ENCODE assay signal across 1 cellular context in the genomic region with DNA sequence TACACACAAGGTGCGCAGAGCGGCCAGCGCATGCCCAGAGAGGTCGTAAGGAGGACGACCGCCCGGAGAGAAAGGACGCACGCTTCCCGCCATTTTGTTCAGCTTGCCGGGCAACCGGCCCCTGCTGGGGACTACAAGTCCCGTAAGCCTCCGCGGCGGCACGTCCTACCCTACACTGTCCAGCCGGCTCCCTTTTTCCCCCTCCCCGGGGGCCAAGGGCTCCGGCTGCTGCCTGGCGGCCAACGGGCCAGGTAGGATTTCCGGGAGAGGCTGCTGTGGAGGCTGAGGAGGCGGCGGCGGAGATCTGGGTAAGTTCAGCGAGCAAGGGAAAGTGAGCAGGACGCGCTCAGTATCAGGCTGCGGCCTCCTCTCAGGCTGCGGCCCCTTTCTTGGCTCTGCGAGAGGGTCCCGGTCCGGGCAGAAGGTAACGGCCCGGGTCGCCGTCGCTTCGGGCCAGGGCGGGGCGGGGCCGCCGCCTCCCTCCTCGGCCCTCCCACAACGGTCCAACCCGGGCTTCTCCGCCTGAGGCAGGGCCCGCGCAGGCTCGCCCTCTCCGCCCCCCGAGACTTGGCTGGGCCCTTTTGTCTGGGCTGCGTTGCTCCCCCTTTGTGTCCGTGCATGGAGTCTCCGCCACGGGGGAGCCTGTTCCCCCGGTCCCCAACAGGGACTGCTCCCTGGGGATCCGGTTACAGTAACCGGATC.
TF ChIP-seq lines count a peak whose summit lies in the region.

A gene (plus strand): TSS at position 223 of the 702 bp plus-strand sequence. CDS start 37,708 bp downstream, outside the sequence.

TF ChIP-seq in HEK293, 187 proteins besides CTCF, POLR2A, EP300 and RAD21 (continued from another document and continues in another):
- TF ChIP-seq, protein P1, sequence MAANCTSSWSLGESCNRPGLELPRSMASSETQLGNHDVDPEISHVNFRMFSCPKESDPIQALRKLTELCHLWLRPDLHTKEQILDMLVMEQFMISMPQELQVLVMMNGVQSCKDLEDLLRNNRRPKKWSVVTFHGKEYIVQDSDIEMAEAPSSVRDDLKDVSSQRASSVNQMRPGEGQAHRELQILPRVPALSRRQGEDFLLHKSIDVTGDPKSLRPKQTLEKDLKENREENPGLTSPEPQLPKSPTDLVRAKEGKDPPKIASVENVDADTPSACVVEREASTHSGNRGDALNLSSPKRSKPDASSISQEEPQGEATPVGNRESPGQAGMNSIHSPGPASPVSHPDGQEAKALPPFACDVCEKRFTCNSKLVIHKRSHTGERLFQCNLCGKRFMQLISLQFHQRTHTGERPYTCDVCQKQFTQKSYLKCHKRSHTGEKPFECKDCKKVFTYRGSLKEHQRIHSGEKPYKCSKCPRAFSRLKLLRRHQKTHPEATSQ (tag by site-specific recombination; IDR thresholded peaks at IDR 0.05): peak; percentile 78; the same call in 1 of the 2 replicates
- TF ChIP-seq, protein P2, sequence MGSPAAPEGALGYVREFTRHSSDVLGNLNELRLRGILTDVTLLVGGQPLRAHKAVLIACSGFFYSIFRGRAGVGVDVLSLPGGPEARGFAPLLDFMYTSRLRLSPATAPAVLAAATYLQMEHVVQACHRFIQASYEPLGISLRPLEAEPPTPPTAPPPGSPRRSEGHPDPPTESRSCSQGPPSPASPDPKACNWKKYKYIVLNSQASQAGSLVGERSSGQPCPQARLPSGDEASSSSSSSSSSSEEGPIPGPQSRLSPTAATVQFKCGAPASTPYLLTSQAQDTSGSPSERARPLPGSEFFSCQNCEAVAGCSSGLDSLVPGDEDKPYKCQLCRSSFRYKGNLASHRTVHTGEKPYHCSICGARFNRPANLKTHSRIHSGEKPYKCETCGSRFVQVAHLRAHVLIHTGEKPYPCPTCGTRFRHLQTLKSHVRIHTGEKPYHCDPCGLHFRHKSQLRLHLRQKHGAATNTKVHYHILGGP (tag by site-specific recombination; IDR thresholded peaks at IDR 0.05): no peak
- no peak for TF ChIP-seq ZNF157 (tag by site-specific recombination; IDR thresholded peaks at IDR 0.05)
- TF ChIP-seq TRIM28 (IDR thresholded peaks at IDR 0.05; ENCODE audit: borderline replicate concordance, low read length): peak; percentile 69; the same call in 1 of the 2 replicates
- TF ChIP-seq ZNF76 (tag by site-specific recombination; IDR thresholded peaks at IDR 0.05; ENCODE audit: borderline replicate concordance, low read depth): peak; percentile 96
- peak; percentile 82 for TF ChIP-seq ZBTB17 (tag by site-specific recombination; IDR thresholded peaks at IDR 0.05)
- 0 out of 2 replicates have a peak, but pooled peaks have one; percentile 52 for TF ChIP-seq ZNF792 (tag by site-specific recombination; IDR thresholded peaks at IDR 0.05)
- TF ChIP-seq ZBTB1 (tag by site-specific recombination; IDR thresholded peaks at IDR 0.05): peak; percentile 13; the same call in 1 of the 2 replicates
- TF ChIP-seq ZNF121 (tag by site-specific recombination; IDR thresholded peaks at IDR 0.05): peak; percentile 62; the same call in 1 of the 2 replicates
- TF ChIP-seq ZNF701 (tag by site-specific recombination; IDR thresholded peaks at IDR 0.05): no peak
- TF ChIP-seq ZNF335 (tag by site-specific recombination; conservative IDR thresholded peaks at IDR 0.05): peak; percentile 98
- peak; percentile 57; the same call in 1 of the 2 replicates for TF ChIP-seq BCL11A (tag by site-specific recombination; IDR thresholded peaks at IDR 0.05; ENCODE audit: low read depth)
- TF ChIP-seq, protein P3, sequence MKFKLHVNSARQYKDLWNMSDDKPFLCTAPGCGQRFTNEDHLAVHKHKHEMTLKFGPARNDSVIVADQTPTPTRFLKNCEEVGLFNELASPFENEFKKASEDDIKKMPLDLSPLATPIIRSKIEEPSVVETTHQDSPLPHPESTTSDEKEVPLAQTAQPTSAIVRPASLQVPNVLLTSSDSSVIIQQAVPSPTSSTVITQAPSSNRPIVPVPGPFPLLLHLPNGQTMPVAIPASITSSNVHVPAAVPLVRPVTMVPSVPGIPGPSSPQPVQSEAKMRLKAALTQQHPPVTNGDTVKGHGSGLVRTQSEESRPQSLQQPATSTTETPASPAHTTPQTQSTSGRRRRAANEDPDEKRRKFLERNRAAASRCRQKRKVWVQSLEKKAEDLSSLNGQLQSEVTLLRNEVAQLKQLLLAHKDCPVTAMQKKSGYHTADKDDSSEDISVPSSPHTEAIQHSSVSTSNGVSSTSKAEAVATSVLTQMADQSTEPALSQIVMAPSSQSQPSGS (tag by site-specific recombination; IDR thresholded peaks at IDR 0.05; ENCODE audit: low read depth): no peak
- no peak for TF ChIP-seq ZNF292 (tag by site-specific recombination; IDR thresholded peaks at IDR 0.05; ENCODE audit: borderline replicate concordance, low read depth)
- peak; percentile 74 for TF ChIP-seq SP2 (tag by site-specific recombination; IDR thresholded peaks at IDR 0.05)
- TF ChIP-seq ZNF664 (tag by site-specific recombination; IDR thresholded peaks at IDR 0.05): no peak
- 0 out of 2 replicates have a peak, but pooled peaks have one; percentile 40 for TF ChIP-seq REPIN1 (tag by site-specific recombination; IDR thresholded peaks at IDR 0.05; ENCODE audit: low read depth)
- peak; percentile 94 for TF ChIP-seq ZBTB8A (tag by site-specific recombination; IDR thresholded peaks at IDR 0.05)
- peak; percentile 43; the same call in 1 of the 2 replicates for TF ChIP-seq ZNF2 (tag by site-specific recombination; IDR thresholded peaks at IDR 0.05)
- peak; percentile 93 for TF ChIP-seq ZNF501 (tag by site-specific recombination; IDR thresholded peaks at IDR 0.05)
- TF ChIP-seq, protein P4, sequence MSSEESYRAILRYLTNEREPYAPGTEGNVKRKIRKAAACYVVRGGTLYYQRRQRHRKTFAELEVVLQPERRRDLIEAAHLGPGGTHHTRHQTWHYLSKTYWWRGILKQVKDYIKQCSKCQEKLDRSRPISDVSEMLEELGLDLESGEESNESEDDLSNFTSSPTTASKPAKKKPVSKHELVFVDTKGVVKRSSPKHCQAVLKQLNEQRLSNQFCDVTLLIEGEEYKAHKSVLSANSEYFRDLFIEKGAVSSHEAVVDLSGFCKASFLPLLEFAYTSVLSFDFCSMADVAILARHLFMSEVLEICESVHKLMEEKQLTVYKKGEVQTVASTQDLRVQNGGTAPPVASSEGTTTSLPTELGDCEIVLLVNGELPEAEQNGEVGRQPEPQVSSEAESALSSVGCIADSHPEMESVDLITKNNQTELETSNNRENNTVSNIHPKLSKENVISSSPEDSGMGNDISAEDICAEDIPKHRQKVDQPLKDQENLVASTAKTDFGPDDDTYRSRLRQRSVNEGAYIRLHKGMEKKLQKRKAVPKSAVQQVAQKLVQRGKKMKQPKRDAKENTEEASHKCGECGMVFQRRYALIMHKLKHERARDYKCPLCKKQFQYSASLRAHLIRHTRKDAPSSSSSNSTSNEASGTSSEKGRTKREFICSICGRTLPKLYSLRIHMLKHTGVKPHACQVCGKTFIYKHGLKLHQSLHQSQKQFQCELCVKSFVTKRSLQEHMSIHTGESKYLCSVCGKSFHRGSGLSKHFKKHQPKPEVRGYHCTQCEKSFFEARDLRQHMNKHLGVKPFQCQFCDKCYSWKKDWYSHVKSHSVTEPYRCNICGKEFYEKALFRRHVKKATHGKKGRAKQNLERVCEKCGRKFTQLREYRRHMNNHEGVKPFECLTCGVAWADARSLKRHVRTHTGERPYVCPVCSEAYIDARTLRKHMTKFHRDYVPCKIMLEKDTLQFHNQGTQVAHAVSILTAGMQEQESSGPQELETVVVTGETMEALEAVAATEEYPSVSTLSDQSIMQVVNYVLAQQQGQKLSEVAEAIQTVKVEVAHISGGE (tag by site-specific recombination; conservative IDR thresholded peaks at IDR 0.05; ENCODE audit: low read depth): peak; percentile 94
- peak; percentile 77 for TF ChIP-seq YY2 (tag by site-specific recombination; IDR thresholded peaks at IDR 0.05)
- TF ChIP-seq ZNF560 (tag by site-specific recombination; IDR thresholded peaks at IDR 0.05; ENCODE audit: borderline replicate concordance): no peak
- TF ChIP-seq ZNF24 (tag by site-specific recombination; IDR thresholded peaks at IDR 0.05): no peak; the same call in 1 of the 2 replicates
- no peak for TF ChIP-seq ZNF654 (tag by site-specific recombination; IDR thresholded peaks at IDR 0.05; ENCODE audit: low read depth)
- TF ChIP-seq GLI4 (tag by site-specific recombination; IDR thresholded peaks at IDR 0.05): 0 out of 2 replicates have a peak, but pooled peaks have one; percentile 26
- peak; percentile 90 for TF ChIP-seq IKZF3 (tag by site-specific recombination; IDR thresholded peaks at IDR 0.05)
- TF ChIP-seq, protein P5, sequence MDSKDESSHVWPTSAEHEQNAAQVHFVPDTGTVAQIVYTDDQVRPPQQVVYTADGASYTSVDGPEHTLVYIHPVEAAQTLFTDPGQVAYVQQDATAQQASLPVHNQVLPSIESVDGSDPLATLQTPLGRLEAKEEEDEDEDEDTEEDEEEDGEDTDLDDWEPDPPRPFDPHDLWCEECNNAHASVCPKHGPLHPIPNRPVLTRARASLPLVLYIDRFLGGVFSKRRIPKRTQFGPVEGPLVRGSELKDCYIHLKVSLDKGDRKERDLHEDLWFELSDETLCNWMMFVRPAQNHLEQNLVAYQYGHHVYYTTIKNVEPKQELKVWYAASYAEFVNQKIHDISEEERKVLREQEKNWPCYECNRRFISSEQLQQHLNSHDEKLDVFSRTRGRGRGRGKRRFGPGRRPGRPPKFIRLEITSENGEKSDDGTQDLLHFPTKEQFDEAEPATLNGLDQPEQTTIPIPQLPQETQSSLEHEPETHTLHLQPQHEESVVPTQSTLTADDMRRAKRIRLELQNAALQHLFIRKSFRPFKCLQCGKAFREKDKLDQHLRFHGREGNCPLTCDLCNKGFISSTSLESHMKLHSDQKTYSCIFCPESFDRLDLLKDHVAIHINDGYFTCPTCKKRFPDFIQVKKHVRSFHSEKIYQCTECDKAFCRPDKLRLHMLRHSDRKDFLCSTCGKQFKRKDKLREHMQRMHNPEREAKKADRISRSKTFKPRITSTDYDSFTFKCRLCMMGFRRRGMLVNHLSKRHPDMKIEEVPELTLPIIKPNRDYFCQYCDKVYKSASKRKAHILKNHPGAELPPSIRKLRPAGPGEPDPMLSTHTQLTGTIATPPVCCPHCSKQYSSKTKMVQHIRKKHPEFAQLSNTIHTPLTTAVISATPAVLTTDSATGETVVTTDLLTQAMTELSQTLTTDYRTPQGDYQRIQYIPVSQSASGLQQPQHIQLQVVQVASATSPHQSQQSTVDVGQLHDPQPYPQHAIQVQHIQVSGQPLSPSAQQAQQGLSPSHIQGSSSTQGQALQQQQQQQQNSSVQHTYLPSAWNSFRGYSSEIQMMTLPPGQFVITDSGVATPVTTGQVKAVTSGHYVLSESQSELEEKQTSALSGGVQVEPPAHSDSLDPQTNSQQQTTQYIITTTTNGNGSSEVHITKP (tag by site-specific recombination; IDR thresholded peaks at IDR 0.05): peak; percentile 96
- peak; percentile 67 for TF ChIP-seq ZFHX2 (tag by site-specific recombination; conservative IDR thresholded peaks at IDR 0.05)
- peak; percentile 82 for TF ChIP-seq OVOL3 (tag by site-specific recombination; IDR thresholded peaks at IDR 0.05)
- TF ChIP-seq, protein P6, sequence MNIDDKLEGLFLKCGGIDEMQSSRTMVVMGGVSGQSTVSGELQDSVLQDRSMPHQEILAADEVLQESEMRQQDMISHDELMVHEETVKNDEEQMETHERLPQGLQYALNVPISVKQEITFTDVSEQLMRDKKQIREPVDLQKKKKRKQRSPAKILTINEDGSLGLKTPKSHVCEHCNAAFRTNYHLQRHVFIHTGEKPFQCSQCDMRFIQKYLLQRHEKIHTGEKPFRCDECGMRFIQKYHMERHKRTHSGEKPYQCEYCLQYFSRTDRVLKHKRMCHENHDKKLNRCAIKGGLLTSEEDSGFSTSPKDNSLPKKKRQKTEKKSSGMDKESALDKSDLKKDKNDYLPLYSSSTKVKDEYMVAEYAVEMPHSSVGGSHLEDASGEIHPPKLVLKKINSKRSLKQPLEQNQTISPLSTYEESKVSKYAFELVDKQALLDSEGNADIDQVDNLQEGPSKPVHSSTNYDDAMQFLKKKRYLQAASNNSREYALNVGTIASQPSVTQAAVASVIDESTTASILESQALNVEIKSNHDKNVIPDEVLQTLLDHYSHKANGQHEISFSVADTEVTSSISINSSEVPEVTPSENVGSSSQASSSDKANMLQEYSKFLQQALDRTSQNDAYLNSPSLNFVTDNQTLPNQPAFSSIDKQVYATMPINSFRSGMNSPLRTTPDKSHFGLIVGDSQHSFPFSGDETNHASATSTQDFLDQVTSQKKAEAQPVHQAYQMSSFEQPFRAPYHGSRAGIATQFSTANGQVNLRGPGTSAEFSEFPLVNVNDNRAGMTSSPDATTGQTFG (tag by site-specific recombination; IDR thresholded peaks at IDR 0.05; ENCODE audit: borderline replicate concordance): no peak
- TF ChIP-seq ZNF426 (tag by site-specific recombination; IDR thresholded peaks at IDR 0.05): no peak
- peak; percentile 98 for TF ChIP-seq GLIS2 (tag by site-specific recombination; IDR thresholded peaks at IDR 0.05)
- TF ChIP-seq ZNF600 (tag by site-specific recombination; IDR thresholded peaks at IDR 0.05): peak; percentile 59
- TF ChIP-seq ZNF670 (tag by site-specific recombination; IDR thresholded peaks at IDR 0.05; ENCODE audit: low read depth): no peak
- TF ChIP-seq, protein P7, sequence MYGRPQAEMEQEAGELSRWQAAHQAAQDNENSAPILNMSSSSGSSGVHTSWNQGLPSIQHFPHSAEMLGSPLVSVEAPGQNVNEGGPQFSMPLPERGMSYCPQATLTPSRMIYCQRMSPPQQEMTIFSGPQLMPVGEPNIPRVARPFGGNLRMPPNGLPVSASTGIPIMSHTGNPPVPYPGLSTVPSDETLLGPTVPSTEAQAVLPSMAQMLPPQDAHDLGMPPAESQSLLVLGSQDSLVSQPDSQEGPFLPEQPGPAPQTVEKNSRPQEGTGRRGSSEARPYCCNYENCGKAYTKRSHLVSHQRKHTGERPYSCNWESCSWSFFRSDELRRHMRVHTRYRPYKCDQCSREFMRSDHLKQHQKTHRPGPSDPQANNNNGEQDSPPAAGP (tag by site-specific recombination; IDR thresholded peaks at IDR 0.05): peak; percentile 93
- no peak for TF ChIP-seq ZNF155 (tag by site-specific recombination; IDR thresholded peaks at IDR 0.05)
- TF ChIP-seq, protein P8, sequence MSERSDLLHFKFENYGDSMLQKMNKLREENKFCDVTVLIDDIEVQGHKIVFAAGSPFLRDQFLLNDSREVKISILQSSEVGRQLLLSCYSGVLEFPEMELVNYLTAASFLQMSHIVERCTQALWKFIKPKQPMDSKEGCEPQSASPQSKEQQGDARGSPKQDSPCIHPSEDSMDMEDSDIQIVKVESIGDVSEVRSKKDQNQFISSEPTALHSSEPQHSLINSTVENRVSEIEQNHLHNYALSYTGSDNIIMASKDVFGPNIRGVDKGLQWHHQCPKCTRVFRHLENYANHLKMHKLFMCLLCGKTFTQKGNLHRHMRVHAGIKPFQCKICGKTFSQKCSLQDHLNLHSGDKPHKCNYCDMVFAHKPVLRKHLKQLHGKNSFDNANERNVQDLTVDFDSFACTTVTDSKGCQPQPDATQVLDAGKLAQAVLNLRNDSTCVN (tag by site-specific recombination; optimal IDR thresholded peaks at IDR 0.05): peak; percentile 62
- peak; percentile 61 for TF ChIP-seq ZNF629 (tag by site-specific recombination; IDR thresholded peaks at IDR 0.05)
- TF ChIP-seq ZFP37 (tag by site-specific recombination; IDR thresholded peaks at IDR 0.05): peak; percentile 86; the same call in 1 of the 2 replicates
